In genomic region chr7:17863815-17864159, GRCh38 we compare ENCODE assay signal across 1 cellular context.
TF ChIP-seq lines count a peak whose summit lies in the region.

No MANE protein-coding gene starts in this region.

TF ChIP-seq in GM12878, 131 proteins besides CTCF, POLR2A, EP300 and RAD21:
- TF ChIP-seq, protein P1, sequence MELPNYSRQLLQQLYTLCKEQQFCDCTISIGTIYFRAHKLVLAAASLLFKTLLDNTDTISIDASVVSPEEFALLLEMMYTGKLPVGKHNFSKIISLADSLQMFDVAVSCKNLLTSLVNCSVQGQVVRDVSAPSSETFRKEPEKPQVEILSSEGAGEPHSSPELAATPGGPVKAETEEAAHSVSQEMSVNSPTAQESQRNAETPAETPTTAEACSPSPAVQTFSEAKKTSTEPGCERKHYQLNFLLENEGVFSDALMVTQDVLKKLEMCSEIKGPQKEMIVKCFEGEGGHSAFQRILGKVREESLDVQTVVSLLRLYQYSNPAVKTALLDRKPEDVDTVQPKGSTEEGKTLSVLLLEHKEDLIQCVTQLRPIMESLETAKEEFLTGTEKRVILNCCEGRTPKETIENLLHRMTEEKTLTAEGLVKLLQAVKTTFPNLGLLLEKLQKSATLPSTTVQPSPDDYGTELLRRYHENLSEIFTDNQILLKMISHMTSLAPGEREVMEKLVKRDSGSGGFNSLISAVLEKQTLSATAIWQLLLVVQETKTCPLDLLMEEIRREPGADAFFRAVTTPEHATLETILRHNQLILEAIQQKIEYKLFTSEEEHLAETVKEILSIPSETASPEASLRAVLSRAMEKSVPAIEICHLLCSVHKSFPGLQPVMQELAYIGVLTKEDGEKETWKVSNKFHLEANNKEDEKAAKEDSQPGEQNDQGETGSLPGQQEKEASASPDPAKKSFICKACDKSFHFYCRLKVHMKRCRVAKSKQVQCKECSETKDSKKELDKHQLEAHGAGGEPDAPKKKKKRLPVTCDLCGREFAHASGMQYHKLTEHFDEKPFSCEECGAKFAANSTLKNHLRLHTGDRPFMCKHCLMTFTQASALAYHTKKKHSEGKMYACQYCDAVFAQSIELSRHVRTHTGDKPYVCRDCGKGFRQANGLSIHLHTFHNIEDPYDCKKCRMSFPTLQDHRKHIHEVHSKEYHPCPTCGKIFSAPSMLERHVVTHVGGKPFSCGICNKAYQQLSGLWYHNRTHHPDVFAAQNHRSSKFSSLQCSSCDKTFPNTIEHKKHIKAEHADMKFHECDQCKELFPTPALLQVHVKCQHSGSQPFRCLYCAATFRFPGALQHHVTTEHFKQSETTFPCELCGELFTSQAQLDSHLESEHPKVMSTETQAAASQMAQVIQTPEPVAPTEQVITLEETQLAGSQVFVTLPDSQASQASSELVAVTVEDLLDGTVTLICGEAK (IDR thresholded peaks at IDR 0.05; ENCODE audit: borderline replicate concordance), result no peak
- TF ChIP-seq RCOR1 (conservative IDR thresholded peaks at IDR 0.05; ENCODE audit: low read depth, low read length), result no peak
- TF ChIP-seq YY1 (IDR thresholded peaks at IDR 0.05; ENCODE audit: low read depth, low read length), result no peak
- TF ChIP-seq DPF2 (IDR thresholded peaks at IDR 0.05), result no peak
- TF ChIP-seq MXI1 (IDR thresholded peaks at IDR 0.05; ENCODE audit: low read depth, low read length), result no peak
- TF ChIP-seq NR2C1 (IDR thresholded peaks at IDR 0.05), result no peak
- TF ChIP-seq ZNF24 (IDR thresholded peaks at IDR 0.05), result no peak
- no peak for TF ChIP-seq CREB1 (IDR thresholded peaks at IDR 0.05; ENCODE audit: low read depth)
- TF ChIP-seq POU2F2 (IDR thresholded peaks at IDR 0.05; ENCODE audit: borderline replicate concordance, low read depth, low read length), result no peak
- no peak for TF ChIP-seq JUNB (IDR thresholded peaks at IDR 0.05)
- no peak for TF ChIP-seq SUZ12 (IDR thresholded peaks at IDR 0.05; ENCODE audit: unreplicated experiment)
